In genomic region chr12:18383203-18383602, GRCh38 we compare ENCODE assay signal across 10 cellular contexts.
A peak's percentile ranks its signal among the peaks of the same experiment; 100 is the strongest.
DNase-seq lines count a peak whose midpoint lies in the region; ATAC-seq and TF ChIP-seq lines count a peak whose summit lies in the region.
"Had no signal": no experiment of that assay in that cellular context is flagged by ENCODE, and none has a peak within 500 bp of the region (broad histone marks: within the 10 kb centered on the region; RNA-seq: fewer than 3 reads in every experiment).

No MANE protein-coding gene starts in this region.

- DNase-seq in AG09309 (ENCODE audit: low read depth) (peak; percentile 57), M059J (ENCODE audit: low read depth) (peak; percentile 69), dermis blood vessel endothelial cell (peak; percentile 63), lower lobe of right lung (no peak), NCI-H1694 (lab: John Stamatoyannopoulos, UW) (no peak), H7 (no peak), hypothalamus (lab: John Stamatoyannopoulos, UW) (no peak)
- DNase-seq: central memory CD4-positive, alpha-beta T cell; NCI-H2171 treated with DMSO at 0.1 percent for 48 hours had no signal

- no peaks in the 10 kb centered on the region for H3K9me3 ChIP-seq in lower lobe of right lung

- H3K4me1 ChIP-seq in lower lobe of right lung, result peaks cover 7% of the 10 kb centered on the region

- peak overlapping the region; percentile 36 for H3K27ac ChIP-seq in lower lobe of right lung

- peak; percentile 66 to 86 for ATAC-seq in lower lobe of right lung
- ATAC-seq in GM19351 (IDR thresholded peaks at IDR 0.05; ENCODE audit: unreplicated experiment), result no peak

- H3K36me3 ChIP-seq in lower lobe of right lung (no peaks in the 10 kb centered on the region), H7 (replicated peaks; ENCODE audit: control insufficient read depth, insufficient read depth, low read length) (no peaks in the 10 kb centered on the region)

- no peak for TF ChIP-seq CTCF in AG09309 (IDR thresholded peaks at IDR 0.05; ENCODE audit: control insufficient read depth, insufficient read depth, low read depth, low read length, missing control alignments)
- no peak for TF ChIP-seq CTCF in lower lobe of right lung (IDR thresholded peaks at IDR 0.05)

- intact Hi-C loops in lower lobe of right lung (cut with DNase I), result no loop called here

- H3K4me3 ChIP-seq in AG09309 (ENCODE audit: control insufficient read depth, low read depth, low read length), result no peak overlapping the region
- H3K4me3 ChIP-seq in lower lobe of right lung, result no peak overlapping the region
- H3K4me3 ChIP-seq in H7 (ENCODE audit: insufficient read depth, low read depth, low read length), result no peak overlapping the region

- H3K27me3 ChIP-seq in lower lobe of right lung (ENCODE audit: low read depth) (no peaks in the 10 kb centered on the region), H7 (ENCODE audit: control insufficient read depth, insufficient read depth, low read length) (no peaks in the 10 kb centered on the region)

Comparison
In these comparisons a context has a peak if more than half of its experiments do, and no peak if none do; other contexts are left out.
1. DNase-seq: peak in AG09309 (single experiment), M059J (single experiment) and dermis blood vessel endothelial cell (single experiment); none in lower lobe of right lung (single experiment), NCI-H1694 (single experiment), H7 (single experiment) and hypothalamus (0 of 51).